ENCODE assay signal across 28 cellular contexts in the genomic region with DNA sequence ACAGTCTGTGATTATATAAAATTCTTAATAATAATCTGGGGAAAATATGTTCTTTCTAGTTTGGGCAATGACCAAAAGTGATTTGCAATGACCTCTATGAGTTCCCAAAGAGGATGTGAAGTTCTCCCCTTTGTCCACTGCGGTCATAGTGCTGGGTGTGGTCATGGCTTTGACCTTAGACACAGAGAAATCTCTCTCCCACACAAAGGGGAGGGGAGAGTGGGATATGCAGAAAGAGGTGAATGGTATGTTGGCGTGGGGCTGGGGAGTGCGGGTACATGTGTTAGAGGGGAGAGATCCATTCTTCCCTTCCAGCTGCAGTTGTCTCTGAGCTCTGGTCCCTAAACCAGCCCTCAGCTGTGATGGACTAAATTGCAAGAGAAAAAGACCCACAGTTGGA.
"Had no signal": no experiment of that assay in that cellular context is flagged by ENCODE, and none has a peak within 500 bp of the region (broad histone marks: within the 10 kb centered on the region; RNA-seq: fewer than 3 reads in every experiment).

No MANE protein-coding gene starts in this region.

- H3K27ac ChIP-seq: adrenal gland, body of pancreas, breast epithelium, cardiac muscle cell, colonic mucosa, epithelial cell of prostate had no signal

- H3K27me3 ChIP-seq: adrenal gland, body of pancreas, breast epithelium, cardiac muscle cell, colonic mucosa had no signal

- H3K27ac Mint-ChIP-seq: activated CD8-positive, alpha-beta T cell treated with anti-CD3 and anti-CD28 coated beads for 36 hours; activated naive CD4-positive, alpha-beta T cell treated with anti-CD3 and anti-CD28 coated beads for 36 hours; activated naive CD4-positive, alpha-beta T cell treated with anti-CD3 and anti-CD28 coated beads, Interleukin-2, amount 50 U/mL, for 24 hours; activated naive CD8-positive, alpha-beta T cell treated with anti-CD3 and anti-CD28 coated beads for 36 hours; activated naive CD8-positive, alpha-beta T cell treated with anti-CD3 and anti-CD28 coated beads, Interleukin-2, amount 50 U/mL, for 24 hours; activated T-helper 1 cell treated with anti-CD3 and anti-CD28 coated beads, Interleukin-12 subunit alpha, Interleukin-12 subunit beta, Interleukin-2, Interleukin-4 antibody, amounts not matched to agents 30 ng/mL and 10 ng/mL and 1 ng/mL, durations not matched to agents 14 hours and 24 hours and 36 hours; activated T-helper 2 cell treated with anti-CD3 and anti-CD28 coated beads, Interferon-gamma antibody, Interleukin-2, Interleukin-4, amounts not matched to agents 10 μg/mL and 5 μg/mL and 100 μg/mL, durations not matched to agents 14 hours and 24 hours and 36 hours had no signal

- H3K4me3 ChIP-seq: adrenal gland, body of pancreas, breast epithelium, cardiac muscle cell, colonic mucosa had no signal

- H3K4me3 Mint-ChIP-seq: activated CD8-positive, alpha-beta T cell treated with anti-CD3 and anti-CD28 coated beads for 36 hours; activated naive CD4-positive, alpha-beta T cell treated with anti-CD3 and anti-CD28 coated beads for 36 hours; activated naive CD4-positive, alpha-beta T cell treated with anti-CD3 and anti-CD28 coated beads, Interleukin-2, amount 50 U/mL, for 24 hours; activated naive CD8-positive, alpha-beta T cell treated with anti-CD3 and anti-CD28 coated beads for 36 hours; activated naive CD8-positive, alpha-beta T cell treated with anti-CD3 and anti-CD28 coated beads, Interleukin-2, amount 50 U/mL, for 24 hours; activated T-cell treated with anti-CD3 and anti-CD28 coated beads, Interleukin-2, amount 50 U/mL, for 4 hours; activated T-helper 1 cell treated with anti-CD3 and anti-CD28 coated beads, Interleukin-12 subunit alpha, Interleukin-12 subunit beta, Interleukin-2, Interleukin-4 antibody, amounts not matched to agents 30 ng/mL and 10 ng/mL and 1 ng/mL, durations not matched to agents 14 hours and 24 hours and 36 hours had no signal

- H3K4me1 ChIP-seq: adrenal gland, body of pancreas, breast epithelium, colonic mucosa had no signal

- H3K36me3 ChIP-seq: adrenal gland, breast epithelium, cardiac muscle cell, colonic mucosa had no signal

- ATAC-seq: activated CD8-positive, alpha-beta T cell treated with anti-CD3 and anti-CD28 coated beads for 36 hours; activated naive CD8-positive, alpha-beta T cell treated with anti-CD3 and anti-CD28 coated beads, Interleukin-2, amount 50 U/mL, for 24 hours; activated T-cell treated with anti-CD3 and anti-CD28 coated beads, Interleukin-2, amount 50 U/mL, for 4 hours; body of pancreas had no signal

- DNase-seq: activated CD4-positive, alpha-beta T cell treated with anti-CD3 and anti-CD28 coated beads for 4 hours; activated CD4-positive, alpha-beta T cell treated with anti-CD3 and anti-CD28 coated beads, Interleukin-2, amount 50 U/mL, for 1 hour; activated CD4-positive, alpha-beta T cell treated with anti-CD3 and anti-CD28 coated beads, Interleukin-2, amount 50 U/mL, for 48 hours; activated CD4-positive, CD25-positive, alpha-beta regulatory T cell; activated CD4-positive, CD25-positive, alpha-beta regulatory T cell treated with anti-CD3 and anti-CD28 coated beads, Interleukin-2, amount 50 U/mL, for 72 hours; activated CD8-positive, alpha-beta memory T cell treated with anti-CD3 and anti-CD28 coated beads for 24 hours; activated CD8-positive, alpha-beta T cell treated with anti-CD3 and anti-CD28 coated beads for 36 hours; activated effector memory CD4-positive, alpha-beta T cell treated with anti-CD3 and anti-CD28 coated beads, Interleukin-2, amount 50 U/mL, for 16 hours; activated naive CD4-positive, alpha-beta T cell treated with anti-CD3 and anti-CD28 coated beads for 36 hours; activated naive CD8-positive, alpha-beta T cell treated with anti-CD3 and anti-CD28 coated beads for 36 hours; activated naive CD8-positive, alpha-beta T cell treated with anti-CD3 and anti-CD28 coated beads, Interleukin-2, amount 50 U/mL, for 24 hours; activated T-cell treated with anti-CD3 and anti-CD28 coated beads, Interleukin-2, amount 50 U/mL, for 4 hours; amygdala; aorta; body of pancreas; central memory CD4-positive, alpha-beta T cell; cerebellar nuclear complex; colonic mucosa; effector CD8-positive, alpha-beta T cell; head of caudate nucleus; T-helper 2 cell had no signal

- H3K4me1 Mint-ChIP-seq: activated naive CD4-positive, alpha-beta T cell treated with anti-CD3 and anti-CD28 coated beads, Interleukin-2, amount 50 U/mL, for 24 hours; activated naive CD8-positive, alpha-beta T cell treated with anti-CD3 and anti-CD28 coated beads for 36 hours; activated naive CD8-positive, alpha-beta T cell treated with anti-CD3 and anti-CD28 coated beads, Interleukin-2, amount 50 U/mL, for 24 hours had no signal

- H3K36me3 Mint-ChIP-seq: activated naive CD4-positive, alpha-beta T cell treated with anti-CD3 and anti-CD28 coated beads, Interleukin-2, amount 50 U/mL, for 24 hours; activated naive CD8-positive, alpha-beta T cell treated with anti-CD3 and anti-CD28 coated beads for 36 hours had no signal

- H3K9me3 ChIP-seq: adrenal gland, body of pancreas, breast epithelium, colonic mucosa had no signal

- H3K9me3 Mint-ChIP-seq: activated CD8-positive, alpha-beta T cell treated with anti-CD3 and anti-CD28 coated beads for 36 hours; activated naive CD4-positive, alpha-beta T cell treated with anti-CD3 and anti-CD28 coated beads for 36 hours; activated naive CD4-positive, alpha-beta T cell treated with anti-CD3 and anti-CD28 coated beads, Interleukin-2, amount 50 U/mL, for 24 hours; activated naive CD8-positive, alpha-beta T cell treated with anti-CD3 and anti-CD28 coated beads for 36 hours; activated naive CD8-positive, alpha-beta T cell treated with anti-CD3 and anti-CD28 coated beads, Interleukin-2, amount 50 U/mL, for 24 hours; activated T-cell treated with anti-CD3 and anti-CD28 coated beads, Interleukin-2, amount 50 U/mL, for 4 hours; activated T-helper 1 cell treated with anti-CD3 and anti-CD28 coated beads, Interleukin-12 subunit alpha, Interleukin-12 subunit beta, Interleukin-2, Interleukin-4 antibody, amounts not matched to agents 30 ng/mL and 10 ng/mL and 1 ng/mL, durations not matched to agents 14 hours and 24 hours and 36 hours; activated T-helper 2 cell treated with anti-CD3 and anti-CD28 coated beads, Interferon-gamma antibody, Interleukin-2, Interleukin-4, amounts not matched to agents 10 μg/mL and 5 μg/mL and 100 μg/mL, durations not matched to agents 14 hours and 24 hours and 36 hours had no signal

- H3K27me3 Mint-ChIP-seq: activated naive CD8-positive, alpha-beta T cell treated with anti-CD3 and anti-CD28 coated beads for 36 hours had no signal
